8 cellular contexts compared by ENCODE assay signal in genomic region chr4:145481942-145482208, GRCh38. TPM values are rescaled to one million over a fixed set of nuclear protein-coding genes. Genes with fewer than 3 reads are reported as not detected.
A peak's percentile ranks its signal among the peaks of the same experiment; 100 is the strongest.
DNase-seq lines count a peak whose midpoint lies in the region; ATAC-seq and TF ChIP-seq lines count a peak whose summit lies in the region.

No MANE protein-coding gene starts in this region.

- no peaks in the 10 kb centered on the region for H3K9me2 ChIP-seq in DOHH2 (replicated peaks; ENCODE audit: control insufficient read depth, low read length)

- H3K4me1 Mint-ChIP-seq in endodermal cell, result peaks cover 9% of the 10 kb centered on the region

- TF ChIP-seq CTCF in DOHH2 (IDR thresholded peaks at IDR 0.05; ENCODE audit: low read depth, low read length, poor library complexity, severe bottlenecking) (no peak), endodermal cell (conservative IDR thresholded peaks at IDR 0.05) (no peak)

- H3K9me3 ChIP-seq in DOHH2 (ENCODE audit: control insufficient read depth, insufficient read depth, low read length) (no peaks in the 10 kb centered on the region), HUES6 (ENCODE audit: control insufficient read depth, insufficient read depth, low read depth, low read length) (peaks cover 10% of the 10 kb centered on the region), endodermal cell (ENCODE audit: control insufficient read depth, low read length) (no peaks in the 10 kb centered on the region), neuron (ENCODE audit: low read length) (no peaks in the 10 kb centered on the region)

- no peaks in the 10 kb centered on the region for H3K36me3 Mint-ChIP-seq in endodermal cell (ENCODE audit: low read depth)

- H3K4me2 ChIP-seq in DOHH2 (ENCODE audit: low read length), result peak overlapping the region; percentile 88

- DNase-seq in endodermal cell (no peak), SKM-1 (lab: John Stamatoyannopoulos, UW; ENCODE audit: unreplicated experiment) (no peak), HK-2 (ENCODE audit: unreplicated experiment) (no peak)

- no peaks in the 10 kb centered on the region for H3K27me3 ChIP-seq in DOHH2 (ENCODE audit: control insufficient read depth, low read length)
- H3K27me3 ChIP-seq in HUES6 (ENCODE audit: control insufficient read depth, insufficient read depth, low read length), result no peaks in the 10 kb centered on the region
- no peaks in the 10 kb centered on the region for H3K27me3 ChIP-seq in endodermal cell (ENCODE audit: control insufficient read depth, insufficient read depth, low read length, poor library complexity, severe bottlenecking)
- H3K27me3 ChIP-seq in neuron (ENCODE audit: insufficient read depth, low read length), result no peaks in the 10 kb centered on the region

- no peak overlapping the region for H3K4me3 Mint-ChIP-seq in endodermal cell

- no peak overlapping the region for H3K27ac Mint-ChIP-seq in endodermal cell

- ATAC-seq in GM18907 (IDR thresholded peaks at IDR 0.05; ENCODE audit: unreplicated experiment), result no peak
- ATAC-seq in GM21423 (IDR thresholded peaks at IDR 0.05; ENCODE audit: unreplicated experiment), result no peak

- H3K27me3 Mint-ChIP-seq in endodermal cell (ENCODE audit: insufficient read depth), result peaks cover 2% of the 10 kb centered on the region

- H3K4me3 ChIP-seq in DOHH2 (ENCODE audit: low read length), result peak overlapping the region; percentile 95
- peak overlapping the region; percentile 88 for H3K4me3 ChIP-seq in HUES6 (ENCODE audit: low read depth, low read length)
- H3K4me3 ChIP-seq in endodermal cell (ENCODE audit: low read length), result peak overlapping the region; percentile 88
- peak overlapping the region; percentile 63 for H3K4me3 ChIP-seq in neuron (ENCODE audit: low read length)

- peak overlapping the region; percentile 38 for H2AFZ ChIP-seq in neuron (ENCODE audit: low read depth, low read length)

- H3K27ac ChIP-seq in DOHH2 (ENCODE audit: low read depth, low read length) (peak overlapping the region; percentile 75), HUES6 (ENCODE audit: low read depth, low read length) (peak overlapping the region; percentile 82), endodermal cell (ENCODE audit: low read depth, low read length) (peak overlapping the region; percentile 93)

- peaks cover 4% of the 10 kb centered on the region; the same call in 1 of the 2 replicates for H3F3A ChIP-seq in DOHH2 (ENCODE audit: control insufficient read depth, insufficient read depth)

- peaks cover 67% of the 10 kb centered on the region for H3K79me2 ChIP-seq in DOHH2 (ENCODE audit: control insufficient read depth, low read length)

- no peaks in the 10 kb centered on the region for H4K20me1 ChIP-seq in DOHH2 (ENCODE audit: control insufficient read depth, insufficient read depth, low read depth, low read length)

- H3K4me1 ChIP-seq in DOHH2 (ENCODE audit: control insufficient read depth, low read length), result peaks cover 51% of the 10 kb centered on the region
- H3K4me1 ChIP-seq in HUES6 (ENCODE audit: control insufficient read depth, insufficient read depth, low read length), result peaks cover 11% of the 10 kb centered on the region
- H3K4me1 ChIP-seq in endodermal cell (ENCODE audit: control insufficient read depth, insufficient read depth, low read length), result no peaks in the 10 kb centered on the region
- peaks cover 20% of the 10 kb centered on the region for H3K4me1 ChIP-seq in neuron (ENCODE audit: insufficient read depth, low read length)

- peaks cover 32% of the 10 kb centered on the region for H3K36me3 ChIP-seq in DOHH2 (ENCODE audit: control insufficient read depth, low read length)
- no peaks in the 10 kb centered on the region for H3K36me3 ChIP-seq in HUES6 (ENCODE audit: control insufficient read depth, insufficient read depth, low read length)
- no peaks in the 10 kb centered on the region for H3K36me3 ChIP-seq in endodermal cell (ENCODE audit: control insufficient read depth, insufficient read depth, low read length)
- H3K36me3 ChIP-seq in neuron (ENCODE audit: insufficient read depth, low read length), result no peaks in the 10 kb centered on the region

- peak overlapping the region; percentile 88 for H3K9ac ChIP-seq in HUES6 (ENCODE audit: low read length)
- peak overlapping the region; percentile 78 for H3K9ac ChIP-seq in endodermal cell (ENCODE audit: extremely low read depth, low read length, poor library complexity, severe bottlenecking)

- 0% methylated on average over 42 of the region's 42 CpGs; no CpG with 5 or more reads in 1 of the 2 experiments for WGBS in endodermal cell (ENCODE audit: insufficient coverage in 1 of 2, insufficient read length in 1 of 2), 2 experiments

- H3K9me3 Mint-ChIP-seq in endodermal cell, result no peaks in the 10 kb centered on the region

RNA-seq across cellular contexts. Expression of gene SMAD1, which starts 0.2 kb away (rescaled TPM):
- 10 to 100 TPM; 25.1 to 28.3 TPM for total RNA-seq in endodermal cell
- 21.6 TPM for polyA plus RNA-seq in endodermal cell (2013, experiment 1 of 2)
- polyA plus RNA-seq in endodermal cell (2013, experiment 2 of 2), result 20.6 TPM
